In genomic region chr17:72715906-72716572, GRCh38 we compare ENCODE assay signal across 11 cellular contexts.
DNase-seq lines count a peak whose midpoint lies in the region; ATAC-seq, FAIRE-seq and TF ChIP-seq lines count a peak whose summit lies in the region.
"Had no signal": no experiment of that assay in that cellular context is flagged by ENCODE, and none has a peak within 500 bp of the region (broad histone marks: within the 10 kb centered on the region; RNA-seq: fewer than 3 reads in every experiment).

No MANE protein-coding gene starts in this region.

- peaks cover 9% of the 10 kb centered on the region for H3K9me3 Mint-ChIP-seq in activated T-cell treated with anti-CD3 and anti-CD28 coated beads, Interleukin-2, amount 50 U/mL, for 4 hours

- TF ChIP-seq CTCF in astrocyte of the spinal cord (IDR thresholded peaks at IDR 0.05; ENCODE audit: low read depth, low read length) = no peak

- H3K27me3 Mint-ChIP-seq in activated T-cell treated with anti-CD3 and anti-CD28 coated beads, Interleukin-2, amount 50 U/mL, for 4 hours (ENCODE audit: low read depth) = no peaks in the 10 kb centered on the region

- no peak overlapping the region for H3K4me3 Mint-ChIP-seq in activated T-cell treated with anti-CD3 and anti-CD28 coated beads, Interleukin-2, amount 50 U/mL, for 4 hours

- FAIRE-seq in urothelium cell line (lab: Jason Lieb, UNC) = peak; percentile 93
- FAIRE-seq: A204.1, GM18507, TTC549 had no signal

- no peak overlapping the region for H3K4me3 ChIP-seq in astrocyte of the spinal cord (ENCODE audit: low read depth, low read length)

- peaks cover 9% of the 10 kb centered on the region for H3K36me3 Mint-ChIP-seq in activated T-cell treated with anti-CD3 and anti-CD28 coated beads, Interleukin-2, amount 50 U/mL, for 4 hours (ENCODE audit: insufficient read depth)

- in situ Hi-C loops in astrocyte of the spinal cord (cut with HindIII; ENCODE audit: low sequenced_read_pairs) = no loop called here

- DNase-seq in NCI-H2171 treated with DMSO at 0.1 percent for 48 hours (lab: John Stamatoyannopoulos, UW) = peak; percentile 14
- DNase-seq in NCI-H2171 (lab: John Stamatoyannopoulos, UW) = no peak
- DNase-seq in astrocyte of the spinal cord (ENCODE audit: low read depth, low spot score) = peak; percentile 98
- peak; percentile 93 for DNase-seq in iris pigment epithelial cell (ENCODE audit: low read depth)
- DNase-seq in urothelium cell line (ENCODE audit: low spot score) = peak; percentile 97
- no peak for DNase-seq in stimulated activated naive CD8-positive, alpha-beta T cell treated with anti-CD3 and anti-CD28 coated beads, Interleukin-15, Interleukin-2, amounts not matched to agents 100 U/mL and 50 U/mL, for 24 hours
- DNase-seq in activated T-cell treated with anti-CD3 and anti-CD28 coated beads, Interleukin-2, amount 50 U/mL, for 4 hours = no peak

- ATAC-seq in stimulated activated naive CD8-positive, alpha-beta T cell treated with anti-CD3 and anti-CD28 coated beads, Interleukin-15, Interleukin-2, amounts not matched to agents 100 U/mL and 50 U/mL, for 24 hours = no peak
- no peak for ATAC-seq in HG02678 (IDR thresholded peaks at IDR 0.05; ENCODE audit: unreplicated experiment)
- ATAC-seq in activated T-cell treated with anti-CD3 and anti-CD28 coated beads, Interleukin-2, amount 50 U/mL, for 4 hours = no peak

- H3K4me1 Mint-ChIP-seq in activated T-cell treated with anti-CD3 and anti-CD28 coated beads, Interleukin-2, amount 50 U/mL, for 4 hours (ENCODE audit: low read depth) = peaks cover 23% of the 10 kb centered on the region

Comparison
In these comparisons a context has a peak if more than half of its experiments do, and no peak if none do; other contexts are left out.
1. DNase-seq: peak in NCI-H2171 treated with DMSO at 0.1 percent for 48 hours (single experiment), astrocyte of the spinal cord (single experiment), iris pigment epithelial cell (single experiment) and urothelium cell line (single experiment); none in NCI-H2171 (single experiment), stimulated activated naive CD8-positive, alpha-beta T cell treated with anti-CD3 and anti-CD28 coated beads, Interleukin-15, Interleukin-2, amounts not matched to agents 100 U/mL and 50 U/mL, for 24 hours (single experiment) and activated T-cell treated with anti-CD3 and anti-CD28 coated beads, Interleukin-2, amount 50 U/mL, for 4 hours (single experiment).